Comparison of ENCODE assay signal across 20 cellular contexts in the genomic region with DNA sequence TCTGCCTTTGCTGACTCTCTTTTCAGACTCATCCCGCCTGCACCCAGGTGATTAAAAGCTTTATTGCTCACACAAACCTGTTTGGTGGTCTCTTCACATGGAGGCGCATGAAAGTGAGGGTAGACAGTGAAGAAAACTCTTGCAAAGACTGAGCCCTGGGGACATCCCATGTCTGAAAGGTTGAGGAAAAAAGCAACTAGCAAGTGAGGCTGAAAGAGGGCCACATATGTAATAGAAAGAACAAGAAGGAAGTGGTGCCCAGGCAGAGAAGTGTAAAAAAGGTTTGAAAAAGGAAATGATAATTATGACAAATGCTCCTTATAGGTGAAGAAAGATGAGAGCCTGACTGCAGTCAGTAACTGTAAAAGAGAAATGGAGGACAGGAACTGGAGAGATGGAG.
"Had no signal": no experiment of that assay in that cellular context is flagged by ENCODE, and none has a peak within 500 bp of the region (broad histone marks: within the 10 kb centered on the region; RNA-seq: fewer than 3 reads in every experiment).

No MANE protein-coding gene starts in this region.

- H3K36me3 ChIP-seq: esophagus muscularis mucosa, left lung, neural progenitor cell, upper lobe of left lung had no signal

- H3K4me1 ChIP-seq: esophagus muscularis mucosa, left lung, neural progenitor cell, upper lobe of left lung had no signal

- H3K4me3 ChIP-seq: esophagus muscularis mucosa, left lung, lung, neural progenitor cell, upper lobe of left lung had no signal

- H3K27me3 ChIP-seq: esophagus muscularis mucosa, left lung, neural progenitor cell, upper lobe of left lung had no signal

- H3K4me1 Mint-ChIP-seq: mesothelial cell of epicardium; naive thymus-derived CD8-positive, alpha-beta T cell; neural progenitor cell; T-cell had no signal

- H3K4me2 ChIP-seq: neural progenitor cell had no signal

- H3K4me3 Mint-ChIP-seq: effector memory CD8-positive, alpha-beta T cell; mesothelial cell of epicardium; naive thymus-derived CD8-positive, alpha-beta T cell; neural progenitor cell; T-cell had no signal

- DNase-seq: activated CD4-positive, alpha-beta T cell treated with anti-CD3 and anti-CD28 coated beads, Interleukin-2, amount 50 U/mL, for 4 hours; activated naive CD4-positive, alpha-beta T cell treated with anti-CD3 and anti-CD28 coated beads, Interleukin-2, amount 50 U/mL, for 16 hours; activated T-cell treated with anti-CD3 and anti-CD28 coated beads, Interleukin-2, amount 50 U/mL, for 48 hours; central memory CD4-positive, alpha-beta T cell; effector memory CD8-positive, alpha-beta T cell; glutamatergic neuron; hippocampal formation; kidney glomerular epithelial cell; left lung; naive thymus-derived CD8-positive, alpha-beta T cell; small intestine; stimulated activated CD4-positive, alpha-beta T cell treated with anti-CD3 and anti-CD28 coated beads, Interleukin-2, amount 100 ng/mL, for 24 hours; stimulated activated naive CD4-positive, alpha-beta T cell; T-cell; upper lobe of left lung had no signal

- H3K9ac ChIP-seq: neural progenitor cell had no signal

- H3K27me3 Mint-ChIP-seq: effector memory CD8-positive, alpha-beta T cell; naive thymus-derived CD8-positive, alpha-beta T cell; T-cell had no signal

- H3K9me3 Mint-ChIP-seq: effector memory CD8-positive, alpha-beta T cell; neural progenitor cell had no signal

- H3K27ac Mint-ChIP-seq: effector memory CD8-positive, alpha-beta T cell; mesothelial cell of epicardium; naive thymus-derived CD8-positive, alpha-beta T cell; neural progenitor cell; T-cell had no signal

- H2AFZ ChIP-seq: neural progenitor cell had no signal

- H3K36me3 Mint-ChIP-seq: mesothelial cell of epicardium; naive thymus-derived CD8-positive, alpha-beta T cell; neural progenitor cell; T-cell had no signal

- ATAC-seq: effector memory CD8-positive, alpha-beta T cell; left lung; naive thymus-derived CD8-positive, alpha-beta T cell; sciatic nerve; T-cell had no signal

- H3K9me3 ChIP-seq: esophagus muscularis mucosa, left lung, upper lobe of left lung had no signal
